Comparison of ENCODE assay signal across 12 cellular contexts in the genomic region with DNA sequence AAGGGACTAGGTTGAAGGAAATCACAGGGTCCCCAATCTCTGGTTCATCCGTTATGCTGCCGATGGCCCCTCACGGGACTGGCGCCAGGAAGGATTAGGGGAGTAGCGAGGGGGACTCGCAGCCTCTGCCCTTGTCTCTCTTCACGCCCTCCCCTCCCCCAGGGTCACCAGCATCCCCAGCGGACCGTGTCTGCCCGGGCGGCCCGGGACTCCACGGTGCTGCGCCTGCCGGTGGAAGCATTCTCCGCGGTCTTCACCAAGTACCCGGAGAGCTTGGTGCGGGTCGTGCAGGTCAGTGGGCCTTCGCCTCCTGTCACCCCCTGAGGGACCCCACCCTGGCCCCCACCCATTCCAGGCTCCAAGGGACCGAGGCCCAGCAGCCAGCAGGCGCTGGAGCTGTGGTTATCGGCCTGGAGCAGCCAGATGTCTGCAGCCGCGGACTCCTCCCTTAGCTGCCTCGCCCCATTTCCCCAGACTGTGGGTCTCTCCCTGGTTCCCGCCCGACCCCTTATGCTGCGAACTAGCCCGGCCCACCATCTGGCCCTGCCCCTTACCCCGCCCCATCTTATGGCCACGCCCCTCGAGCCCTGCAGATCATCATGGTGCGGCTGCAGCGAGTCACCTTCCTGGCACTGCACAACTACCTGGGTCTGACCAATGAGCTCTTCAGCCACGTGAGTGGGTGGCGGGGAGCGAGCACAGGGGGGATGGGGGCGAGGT. TPM values are rescaled to one million over a fixed set of nuclear protein-coding genes. Genes with fewer than 3 reads are reported as not detected.
DNase-seq lines count a peak whose midpoint lies in the region; ATAC-seq, FAIRE-seq and TF ChIP-seq lines count a peak whose summit lies in the region.
"Had no signal": no experiment of that assay in that cellular context is flagged by ENCODE, and none has a peak within 500 bp of the region (broad histone marks: within the 10 kb centered on the region; RNA-seq: fewer than 3 reads in every experiment).

No MANE protein-coding gene starts in this region.

- FAIRE-seq in small intestine (lab: Jason Lieb, UNC), result no peak
- FAIRE-seq: RCC 7860 had no signal

- no peak overlapping the region for H3T11ph ChIP-seq in H9 (ENCODE audit: low read length)

- H3K36me3 ChIP-seq in small intestine (ENCODE audit: control insufficient read depth in 2 of 2, insufficient read depth in 2 of 2, low read length in 2 of 2), result peaks cover 17 to 26% of the 10 kb centered on the region in 2 donors
- H3K36me3 ChIP-seq in SJCRH30, result no peaks in the 10 kb centered on the region

- H2AFZ ChIP-seq in H9 (ENCODE audit: low read length), result no peak overlapping the region

- H3K14ac ChIP-seq in H9 (ENCODE audit: insufficient read depth, low read length), result no peak overlapping the region

- H3K4me2 ChIP-seq in H9 (ENCODE audit: insufficient read depth, insufficient read length, low read length), result no peak overlapping the region

- peaks cover 4 to 5% of the 10 kb centered on the region in 2 experiments for H3K4me1 Mint-ChIP-seq in H9
- peaks cover 36% of the 10 kb centered on the region for H3K4me1 Mint-ChIP-seq in activated T-cell treated with anti-CD3 and anti-CD28 coated beads, Interleukin-2, amount 50 U/mL, for 72 hours (ENCODE audit: low read depth)
- peaks cover 44% of the 10 kb centered on the region for H3K4me1 Mint-ChIP-seq in stimulated activated memory B cell treated with anti-CD40 and anti-IgM and Interleukin-4, amounts not matched to agents 10 μg/mL and 1 μg/mL and 100 μg/mL, for 72 hours

- H2BK5ac ChIP-seq in H9 (ENCODE audit: insufficient read length, low read length), result no peak overlapping the region

- no peaks in the 10 kb centered on the region for H3K27me3 Mint-ChIP-seq in H9 (ENCODE audit: low read depth)
- H3K27me3 Mint-ChIP-seq in activated T-cell treated with anti-CD3 and anti-CD28 coated beads, Interleukin-2, amount 50 U/mL, for 72 hours (ENCODE audit: low read depth), result no peaks in the 10 kb centered on the region
- H3K27me3 Mint-ChIP-seq in stimulated activated memory B cell treated with anti-CD40 and anti-IgM and Interleukin-4, amounts not matched to agents 10 μg/mL and 1 μg/mL and 100 μg/mL, for 72 hours, result no peaks in the 10 kb centered on the region

- H3K18ac ChIP-seq in H9 (ENCODE audit: insufficient read length, low read depth, low read length), result no peak overlapping the region

- H2BK120ac ChIP-seq in H9 (ENCODE audit: low read depth, low read length, poor library complexity, severe bottlenecking), result no peak overlapping the region

- H3K4ac ChIP-seq in H9 (ENCODE audit: low read depth, low read length), result no peak overlapping the region

- peaks cover 2% of the 10 kb centered on the region for H4K20me1 ChIP-seq in H9 (ENCODE audit: control insufficient read depth, insufficient read depth, insufficient read length)

- no CpG with 5 or more reads among the region's 40 CpGs for WGBS in H9 (ENCODE audit: extremely low coverage, insufficient read length, low lambda C conversion rate)
- WGBS in small intestine, 3 donors, result 85 to 91% (median 90%) methylated on average over 31 to 40 of the region's 40 CpGs

- no peak overlapping the region; a peak in 1 of 5 replicates for H3K4me3 Mint-ChIP-seq in H9
- H3K4me3 Mint-ChIP-seq in activated T-cell treated with anti-CD3 and anti-CD28 coated beads, Interleukin-2, amount 50 U/mL, for 72 hours, result no peak overlapping the region
- no peak overlapping the region for H3K4me3 Mint-ChIP-seq in stimulated activated memory B cell treated with anti-CD40 and anti-IgM and Interleukin-4, amounts not matched to agents 10 μg/mL and 1 μg/mL and 100 μg/mL, for 72 hours
- H3K4me3 Mint-ChIP-seq: CD8-positive, alpha-beta T cell had no signal

- no peaks in the 10 kb centered on the region for H3K9me3 Mint-ChIP-seq in H9
- H3K9me3 Mint-ChIP-seq in activated T-cell treated with anti-CD3 and anti-CD28 coated beads, Interleukin-2, amount 50 U/mL, for 72 hours, result peaks cover under 1% of the 10 kb centered on the region in 2 donors
- no peaks in the 10 kb centered on the region for H3K9me3 Mint-ChIP-seq in stimulated activated memory B cell treated with anti-CD40 and anti-IgM and Interleukin-4, amounts not matched to agents 10 μg/mL and 1 μg/mL and 100 μg/mL, for 72 hours
- H3K9me3 Mint-ChIP-seq: CD8-positive, alpha-beta T cell had no signal

- H3K9ac ChIP-seq in H9 (ENCODE audit: extremely low read depth, insufficient read length, low read length), result no peak overlapping the region

- H3K27me3 ChIP-seq in H9 (ENCODE audit: insufficient read depth, low read length) (no peaks in the 10 kb centered on the region), small intestine (ENCODE audit: control insufficient read depth in 2 of 2, insufficient read depth in 2 of 2, low read length in 2 of 2) (no peaks in the 10 kb centered on the region), SJCRH30 (no peaks in the 10 kb centered on the region)
- H3K27me3 ChIP-seq: neutrophil had no signal

- H3K79me2 ChIP-seq in H9 (ENCODE audit: insufficient read depth, low read length), result no peaks in the 10 kb centered on the region

- H3K56ac ChIP-seq in H9 (ENCODE audit: insufficient read length, low read depth, low read length), result no peak overlapping the region

- H3K9me3 ChIP-seq in H9 (ENCODE audit: control insufficient read depth, low read depth, low read length) (no peaks in the 10 kb centered on the region), small intestine (ENCODE audit: control insufficient read depth, low read depth) (no peaks in the 10 kb centered on the region), SJCRH30 (replicated peaks) (no peaks in the 10 kb centered on the region)
- H3K9me3 ChIP-seq: neutrophil had no signal

- H2BK12ac ChIP-seq in H9 (ENCODE audit: insufficient read length, low read depth, low read length), result no peak overlapping the region

- H4K5ac ChIP-seq in H9 (ENCODE audit: insufficient read length, low read depth, low read length), result no peak overlapping the region

- H3K79me1 ChIP-seq in H9 (ENCODE audit: insufficient read depth, low read depth, low read length, poor library complexity, severe bottlenecking), result no peaks in the 10 kb centered on the region

- H3K36me3 Mint-ChIP-seq in H9 (ENCODE audit: insufficient read depth in 1 of 3, low read depth in 3 of 3), result peaks cover 12 to 42% (median 35%) of the 10 kb centered on the region in 3 experiments; a peak in 6 of 7 replicates
- peaks cover 5 to 10% of the 10 kb centered on the region in 2 donors for H3K36me3 Mint-ChIP-seq in activated T-cell treated with anti-CD3 and anti-CD28 coated beads, Interleukin-2, amount 50 U/mL, for 72 hours (ENCODE audit: insufficient read depth in 2 of 2)
- peaks cover 50% of the 10 kb centered on the region for H3K36me3 Mint-ChIP-seq in stimulated activated memory B cell treated with anti-CD40 and anti-IgM and Interleukin-4, amounts not matched to agents 10 μg/mL and 1 μg/mL and 100 μg/mL, for 72 hours

- H3K4me3 ChIP-seq in small intestine (ENCODE audit: low read depth in 1 of 2, low read length in 2 of 2) (no peak overlapping the region), SJCRH30 (no peak overlapping the region)

- no peak overlapping the region for H4K8ac ChIP-seq in H9 (replicated peaks; ENCODE audit: insufficient read length, low read depth, low read length)

- H3K4me1 ChIP-seq in H9 (ENCODE audit: insufficient read depth, low read length) (no peaks in the 10 kb centered on the region), small intestine (ENCODE audit: control insufficient read depth in 2 of 2, insufficient read depth in 1 of 2, low read depth in 1 of 2, low read length in 1 of 2) (no peaks in the 10 kb centered on the region), SJCRH30 (no peaks in the 10 kb centered on the region)

- no peaks in the 10 kb centered on the region for H3K23me2 ChIP-seq in H9 (ENCODE audit: insufficient read length, low read depth, low read length, poor library complexity, severe bottlenecking)

- no peak overlapping the region for H2BK20ac ChIP-seq in H9 (ENCODE audit: low read depth, low read length, poor library complexity, severe bottlenecking)

- H2BK15ac ChIP-seq in H9 (ENCODE audit: low read depth, low read length), result no peak overlapping the region

- H3K27ac ChIP-seq in H9 (ENCODE audit: insufficient read length, low read depth, low read length) (no peak overlapping the region), small intestine (ENCODE audit: low read depth in 1 of 2, low read length in 1 of 2) (no peak overlapping the region), SJCRH30 (no peak overlapping the region)
- H3K27ac ChIP-seq: neutrophil had no signal

- H2AK5ac ChIP-seq in H9 (ENCODE audit: insufficient read length, low read length), result no peak overlapping the region

- no peak for TF ChIP-seq CTCF in H9 (conservative IDR thresholded peaks at IDR 0.05)

- peak; percentile 70 for DNase-seq in A172 (ENCODE audit: low spot score)
- DNase-seq in H9, result peak; percentile 91
- DNase-seq in activated T-cell treated with anti-CD3 and anti-CD28 coated beads, Interleukin-2, amount 50 U/mL, for 72 hours, result peak; percentile 42 to 61
- DNase-seq in left kidney (ENCODE audit: low read depth, low spot score), result peak; percentile 74
- no peak for DNase-seq in small intestine
- no peak for DNase-seq in SJCRH30
- DNase-seq: CD8-positive, alpha-beta T cell had no signal

- H4K91ac ChIP-seq in H9 (ENCODE audit: insufficient read length, low read depth, low read length), result no peak overlapping the region

- H3K23ac ChIP-seq in H9 (ENCODE audit: insufficient read length, low read depth, low read length), result no peak overlapping the region

- no peak overlapping the region; a peak in 1 of 7 replicates for H3K27ac Mint-ChIP-seq in H9
- H3K27ac Mint-ChIP-seq in activated T-cell treated with anti-CD3 and anti-CD28 coated beads, Interleukin-2, amount 50 U/mL, for 72 hours, result no peak overlapping the region
- no peak overlapping the region for H3K27ac Mint-ChIP-seq in stimulated activated memory B cell treated with anti-CD40 and anti-IgM and Interleukin-4, amounts not matched to agents 10 μg/mL and 1 μg/mL and 100 μg/mL, for 72 hours
- H3K27ac Mint-ChIP-seq: CD8-positive, alpha-beta T cell had no signal

- ATAC-seq in activated T-cell treated with anti-CD3 and anti-CD28 coated beads, Interleukin-2, amount 50 U/mL, for 72 hours (replicated peaks in 1 of 2), result peak; percentile 38 to 59
- ATAC-seq in GM21529 (IDR thresholded peaks at IDR 0.05; ENCODE audit: unreplicated experiment), result no peak
- no peak for ATAC-seq in stimulated activated memory B cell treated with anti-CD40 and anti-IgM and Interleukin-4, amounts not matched to agents 10 μg/mL and 1 μg/mL and 100 μg/mL, for 72 hours
- ATAC-seq: CD8-positive, alpha-beta T cell had no signal

RNA-seq across cellular contexts. Expression of a gene that starts 5.4 kb away (rescaled TPM):
- 105 and 138 TPM in 2 replicates for total RNA-seq in A172 (2014; rRNA removed; shearing (Covaris generic))
- 130 and 135 TPM in 2 replicates for total RNA-seq in H9 (2021)
- total RNA-seq in activated T-cell treated with anti-CD3 and anti-CD28 coated beads, Interleukin-2, amount 50 U/mL, for 72 hours, result 100 to 1,000 TPM; 102 to 144 TPM
- 100 to 1,000 TPM in 1 of 3 donors, 10 to 100 TPM in 2; 67.8 to 120 (median 89.0) TPM for polyA plus RNA-seq in small intestine
- 14.2 and 17.3 TPM in 2 replicates for total RNA-seq in SJCRH30 (2014; rRNA removed; shearing (Covaris generic))

RNA-seq across cellular contexts. Expression of a gene that starts 18.5 kb away (rescaled TPM):
- total RNA-seq in A172 (2014; rRNA removed; shearing (Covaris generic)), result 3.1 and 5.0 TPM in 2 replicates
- total RNA-seq in H9 (2021), result 15.7 and 18.7 TPM in 2 replicates
- 10 to 100 TPM in 1 of 2 donors, 1 to 10 TPM in 1; 9.5 to 11.8 TPM for total RNA-seq in activated T-cell treated with anti-CD3 and anti-CD28 coated beads, Interleukin-2, amount 50 U/mL, for 72 hours
- polyA plus RNA-seq in small intestine, result 10 to 100 TPM; 17.6 to 21.1 (median 18.6) TPM
- 3.8 and 5.8 TPM in 2 replicates for total RNA-seq in SJCRH30 (2014; rRNA removed; shearing (Covaris generic))

RNA-seq across cellular contexts. Expression of a gene that starts 25.0 kb away (rescaled TPM):
- total RNA-seq in A172 (2014; rRNA removed; shearing (Covaris generic)), result 47.8 and 72.7 TPM in 2 replicates
- 40.5 and 41.5 TPM in 2 replicates for total RNA-seq in H9 (2021)
- 10 to 100 TPM; 13.6 to 14.1 TPM for total RNA-seq in activated T-cell treated with anti-CD3 and anti-CD28 coated beads, Interleukin-2, amount 50 U/mL, for 72 hours
- polyA plus RNA-seq in small intestine, result 10 to 100 TPM; 37.3 to 77.5 (median 75.8) TPM
- 28.8 and 33.8 TPM in 2 replicates for total RNA-seq in SJCRH30 (2014; rRNA removed; shearing (Covaris generic))

RNA-seq across cellular contexts. Expression of a gene that starts 52.1 kb away (rescaled TPM):
- 3.0 and 6.7 TPM in 2 replicates for total RNA-seq in A172 (2014; rRNA removed; shearing (Covaris generic))
- total RNA-seq in H9 (2021), result 2.4 and 2.8 TPM in 2 replicates
- total RNA-seq in activated T-cell treated with anti-CD3 and anti-CD28 coated beads, Interleukin-2, amount 50 U/mL, for 72 hours, result 1 to 10 TPM; 1.1 to 3.4 TPM
- 10 to 100 TPM in 2 of 3 donors, 1 to 10 TPM in 1; 9.5 to 19.9 (median 19.2) TPM for polyA plus RNA-seq in small intestine
- total RNA-seq in SJCRH30 (2014; rRNA removed; shearing (Covaris generic)), result not detected in 2 replicates
- total RNA-seq: CD8-positive, alpha-beta T cell had no signal

RNA-seq across cellular contexts. Expression of a gene that starts 54.7 kb away (rescaled TPM):
- 1.5 and 2.6 TPM in 2 replicates for total RNA-seq in A172 (2014; rRNA removed; shearing (Covaris generic))
- 28.4 and 31.3 TPM in 2 replicates for total RNA-seq in H9 (2021)
- 1 to 10 TPM; 1.7 to 2.0 TPM for total RNA-seq in activated T-cell treated with anti-CD3 and anti-CD28 coated beads, Interleukin-2, amount 50 U/mL, for 72 hours
- polyA plus RNA-seq in small intestine, result 10 to 100 TPM; 32.4 to 87.4 (median 71.3) TPM
- 0.04 and 0.10 TPM in 2 replicates for total RNA-seq in SJCRH30 (2014; rRNA removed; shearing (Covaris generic))
- total RNA-seq: dermis microvascular lymphatic vessel endothelial cell had no signal

Comparison
In these comparisons a context has a peak if more than half of its experiments do, and no peak if none do; other contexts are left out.
1. DNase-seq: peak in A172 (single experiment), H9 (single experiment), activated T-cell treated with anti-CD3 and anti-CD28 coated beads, Interleukin-2, amount 50 U/mL, for 72 hours (2 of 2) and left kidney (single experiment); none in small intestine (single experiment) and SJCRH30 (0 of 2).
2. ATAC-seq: peak in activated T-cell treated with anti-CD3 and anti-CD28 coated beads, Interleukin-2, amount 50 U/mL, for 72 hours (2 of 2); none in GM21529 (single experiment) and stimulated activated memory B cell treated with anti-CD40 and anti-IgM and Interleukin-4, amounts not matched to agents 10 μg/mL and 1 μg/mL and 100 μg/mL, for 72 hours (single experiment).